9 cellular contexts compared by ENCODE assay signal in genomic region chr2:231396058-231396821, GRCh38. TPM values are rescaled to one million over a fixed set of nuclear protein-coding genes. Genes with fewer than 3 reads are reported as not detected.
DNase-seq lines count a peak whose midpoint lies in the region; ATAC-seq, FAIRE-seq and TF ChIP-seq lines count a peak whose summit lies in the region.
"Had no signal": no experiment of that assay in that cellular context is flagged by ENCODE, and none has a peak within 500 bp of the region (broad histone marks: within the 10 kb centered on the region; RNA-seq: fewer than 3 reads in every experiment).

No MANE protein-coding gene starts in this region.

- intact Hi-C loops in left ventricle myocardium inferior (cut with micrococcal nuclease) (no loop called here), ovary (cut with DNase I) (loop anchor here in 1 of 4 donors (10.0 kb wide), 1 partner anchor 91 kb away; no protein-coding TSS in a partner anchor)

- TF ChIP-seq EP300 in ovary (IDR thresholded peaks at IDR 0.05) = no peak

- H3K27me3 ChIP-seq in DOHH2 (ENCODE audit: control insufficient read depth, low read length) (no peaks in the 10 kb centered on the region), RWPE2 (ENCODE audit: insufficient read depth, poor library complexity, severe bottlenecking) (peaks cover 12% of the 10 kb centered on the region), left ventricle myocardium inferior (ENCODE audit: low read depth) (peaks cover 28% of the 10 kb centered on the region), ovary (no peaks in the 10 kb centered on the region)

- WGBS in ovary, 3 donors = 9 to 11% (median 11%) methylated on average over 20 to 41 of the region's 41 CpGs

- no peaks in the 10 kb centered on the region for H3K9me3 ChIP-seq in DOHH2 (ENCODE audit: control insufficient read depth, insufficient read depth, low read length)
- no peaks in the 10 kb centered on the region for H3K9me3 ChIP-seq in RWPE2 (ENCODE audit: severe bottlenecking)
- no peaks in the 10 kb centered on the region for H3K9me3 ChIP-seq in left ventricle myocardium inferior (replicated peaks)
- no peaks in the 10 kb centered on the region for H3K9me3 ChIP-seq in ovary

- H3K27ac ChIP-seq in DOHH2 (ENCODE audit: low read depth, low read length) (no peak overlapping the region), RWPE2 (ENCODE audit: poor library complexity, severe bottlenecking) (no peak overlapping the region), left ventricle myocardium inferior (replicated peaks) (no peak overlapping the region), ovary (peak overlapping the region; percentile 50 to 55)

- peaks cover 14% of the 10 kb centered on the region for H3F3A ChIP-seq in DOHH2 (ENCODE audit: control insufficient read depth, insufficient read depth)

- no peak for FAIRE-seq in urothelium cell line (lab: Jason Lieb, UNC)

- H3K9me2 ChIP-seq in DOHH2 (replicated peaks; ENCODE audit: control insufficient read depth, low read length) = no peaks in the 10 kb centered on the region

- H4K20me1 ChIP-seq in DOHH2 (ENCODE audit: control insufficient read depth, insufficient read depth, low read depth, low read length) = no peaks in the 10 kb centered on the region

- ATAC-seq in RWPE2 (ENCODE audit: low read depth) (no peak), HG02588 (IDR thresholded peaks at IDR 0.05; ENCODE audit: unreplicated experiment) (no peak), GM18909 (IDR thresholded peaks at IDR 0.05; ENCODE audit: poor library complexity, unreplicated experiment) (no peak)

- peak overlapping the region; percentile 78 for H3K4me2 ChIP-seq in DOHH2 (ENCODE audit: low read length)

- H3K4me3 ChIP-seq in DOHH2 (ENCODE audit: low read length) = peak overlapping the region; percentile 80
- H3K4me3 ChIP-seq in RWPE2 (ENCODE audit: severe bottlenecking) = peak overlapping the region; percentile 33
- peak overlapping the region; percentile 68 for H3K4me3 ChIP-seq in left ventricle myocardium inferior
- H3K4me3 ChIP-seq in ovary = peak overlapping the region; percentile 40

- no peak for TF ChIP-seq CTCF in DOHH2 (IDR thresholded peaks at IDR 0.05; ENCODE audit: low read depth, low read length, poor library complexity, severe bottlenecking)
- no peak for TF ChIP-seq CTCF in RWPE2 (IDR thresholded peaks at IDR 0.05; ENCODE audit: poor library complexity, severe bottlenecking)
- TF ChIP-seq CTCF in left ventricle myocardium inferior (IDR thresholded peaks at IDR 0.05; ENCODE audit: borderline replicate concordance) = no peak
- TF ChIP-seq CTCF in ovary (IDR thresholded peaks at IDR 0.05) = no peak

- H3K4me1 ChIP-seq in DOHH2 (ENCODE audit: control insufficient read depth, low read length) = peaks cover 47% of the 10 kb centered on the region
- H3K4me1 ChIP-seq in RWPE2 (ENCODE audit: insufficient read depth, poor library complexity, severe bottlenecking) = no peaks in the 10 kb centered on the region
- H3K4me1 ChIP-seq in left ventricle myocardium inferior = peaks cover 36% of the 10 kb centered on the region
- peaks cover 13% of the 10 kb centered on the region for H3K4me1 ChIP-seq in ovary (ENCODE audit: insufficient read depth)

- DNase-seq in RWPE2 (ENCODE audit: low spot score) (no peak), left ventricle myocardium inferior (no peak), ovary (peak in 3 of 5 donors; percentile 37 to 57 (median 56)), urothelium cell line (ENCODE audit: low spot score) (no peak), NOMO-1 treated with dmso at 0.1 percent for 144 hours (lab: John Stamatoyannopoulos, UW; ENCODE audit: unreplicated experiment) (no peak)
- DNase-seq: NCI-H1694 had no signal

- no peak for TF ChIP-seq POLR2A in ovary (IDR thresholded peaks at IDR 0.05)

- H3K79me2 ChIP-seq in DOHH2 (ENCODE audit: control insufficient read depth, low read length) = peaks cover 21% of the 10 kb centered on the region

- H3K36me3 ChIP-seq in DOHH2 (ENCODE audit: control insufficient read depth, low read length) (peaks cover 11% of the 10 kb centered on the region; the same call in 1 of the 2 replicates), RWPE2 (ENCODE audit: low read depth) (no peaks in the 10 kb centered on the region), left ventricle myocardium inferior (no peaks in the 10 kb centered on the region), ovary (no peaks in the 10 kb centered on the region)

RNA-seq across cellular contexts. Expression of gene B3GNT7, which starts 0.7 kb away (rescaled TPM):
- total RNA-seq in left ventricle myocardium inferior = 2.4 TPM
- 10 to 100 TPM; 13.1 to 34.0 (median 25.2) TPM for total RNA-seq in ovary
- 1 to 10 TPM; 4.8 to 6.8 TPM for polyA plus RNA-seq in ovary

Comparison
In these comparisons a context has a peak if more than half of its experiments do, and no peak if none do; other contexts are left out.
1. H3K27ac ChIP-seq: peak in ovary (2 of 2); none in DOHH2 (single experiment), RWPE2 (single experiment) and left ventricle myocardium inferior (single experiment).
2. DNase-seq: peak in ovary (3 of 5); none in RWPE2 (single experiment), left ventricle myocardium inferior (single experiment), urothelium cell line (single experiment) and NOMO-1 treated with dmso at 0.1 percent for 144 hours (single experiment).
3. Peak in every context shown above with its lines, with median percentiles within 50 percentile points of each other: H3K4me3 ChIP-seq.